In genomic region chr2:36663851-36664715, GRCh38 we compare ENCODE assay signal across 9 cellular contexts. TPM values are rescaled to one million over a fixed set of nuclear protein-coding genes. Genes with fewer than 3 reads are reported as not detected.
A peak's percentile ranks its signal among the peaks of the same experiment; 100 is the strongest.
DNase-seq lines count a peak whose midpoint lies in the region; ATAC-seq, FAIRE-seq and TF ChIP-seq lines count a peak whose summit lies in the region.
"Had no signal": no experiment of that assay in that cellular context is flagged by ENCODE, and none has a peak within 500 bp of the region (broad histone marks: within the 10 kb centered on the region; RNA-seq: fewer than 3 reads in every experiment).

No MANE protein-coding gene starts in this region.

- 37% methylated on average over 12 of the region's 12 CpGs for WGBS in A549 (ENCODE audit: missing lambda C conversion rate)
- 100% methylated on average over 1 of the region's 12 CpGs for WGBS in H9 (ENCODE audit: extremely low coverage, insufficient read length, low lambda C conversion rate)
- 39% methylated on average over 12 of the region's 12 CpGs; no CpG with 5 or more reads in 1 of the 2 experiments for WGBS in H1 (ENCODE audit: extremely low coverage in 1 of 2, insufficient coverage in 1 of 2, insufficient read length in 1 of 2, insufficient replicate concordance in 2 of 2, low coverage in 1 of 2, low lambda C conversion rate in 2 of 2, missing lambda C conversion rate in 1 of 2), 2 experiments
- WGBS in mesenchymal stem cell, result 54% methylated on average over 8 of the region's 12 CpGs

- no peak overlapping the region for H3K9ac ChIP-seq in H9 (ENCODE audit: extremely low read depth, insufficient read length, low read length)
- H3K9ac ChIP-seq in H1 (replicated peaks in 1 of 4; ENCODE audit: extremely low read depth in 1 of 4, low read depth in 3 of 4, low read length in 3 of 4), result no peak overlapping the region
- peak overlapping the region; percentile 15 for H3K9ac ChIP-seq in mesenchymal stem cell (ENCODE audit: low read length)

- H3K79me2 ChIP-seq in H9 (ENCODE audit: insufficient read depth, low read length) (no peaks in the 10 kb centered on the region), H1 (ENCODE audit: control insufficient read depth in 1 of 2, insufficient read depth in 2 of 2, low read length in 2 of 2) (no peaks in the 10 kb centered on the region)

- H3K79me1 ChIP-seq in H9 (ENCODE audit: insufficient read depth, low read depth, low read length, poor library complexity, severe bottlenecking) (no peaks in the 10 kb centered on the region), H1 (ENCODE audit: low read depth, low read length) (no peaks in the 10 kb centered on the region), mesenchymal stem cell (replicated peaks; ENCODE audit: low read length, poor library complexity, severe bottlenecking) (no peaks in the 10 kb centered on the region)

- peak; percentile 55 to 85 for DNase-seq in A549 (ENCODE audit: low read depth in 1 of 2, low spot score in 1 of 2)
- DNase-seq in GF-D8 (lab: John Stamatoyannopoulos, UW), result peak; percentile 10
- peak; percentile 36 for DNase-seq in H9
- peak; percentile 21 for DNase-seq in KG1 (lab: John Stamatoyannopoulos, UW)
- DNase-seq in Peyer's patch, result peak in 1 of 3 donors; percentile 50
- no peak for DNase-seq in H1 (ENCODE audit: low read depth in 1 of 2, low spot score in 2 of 2)
- peak; percentile 74 for DNase-seq in mesenchymal stem cell
- no peak for DNase-seq in activated effector memory CD4-positive, alpha-beta T cell treated with anti-CD3 and anti-CD28 coated beads, Interleukin-2, amount 50 U/mL, for 16 hours

- H2BK20ac ChIP-seq in H9 (ENCODE audit: low read depth, low read length, poor library complexity, severe bottlenecking), result no peak overlapping the region
- no peak overlapping the region for H2BK20ac ChIP-seq in H1 (ENCODE audit: low read length)

- no peak overlapping the region for H2AFZ ChIP-seq in H9 (ENCODE audit: low read length)
- H2AFZ ChIP-seq in H1 (ENCODE audit: low read length), result peak overlapping the region; percentile 86; the same call in 1 of the 2 replicates
- H2AFZ ChIP-seq in mesenchymal stem cell (ENCODE audit: low read depth, low read length), result no peak overlapping the region

- H3K23ac ChIP-seq in H9 (ENCODE audit: insufficient read length, low read depth, low read length), result no peak overlapping the region
- H3K23ac ChIP-seq in H1 (ENCODE audit: insufficient read length), result no peak overlapping the region
- no peak overlapping the region for H3K23ac ChIP-seq in mesenchymal stem cell (ENCODE audit: low read length in 2 of 2)

- no peaks in the 10 kb centered on the region for H3K36me3 Mint-ChIP-seq in H9 (ENCODE audit: insufficient read depth in 1 of 3, low read depth in 3 of 3)

- H2AK5ac ChIP-seq in H9 (ENCODE audit: insufficient read length, low read length), result no peak overlapping the region
- no peak overlapping the region for H2AK5ac ChIP-seq in H1 (ENCODE audit: low read depth, low read length)
- no peak overlapping the region for H2AK5ac ChIP-seq in mesenchymal stem cell (ENCODE audit: low read length, severe bottlenecking)

- H2BK120ac ChIP-seq in H9 (ENCODE audit: low read depth, low read length, poor library complexity, severe bottlenecking), result no peak overlapping the region
- no peak overlapping the region for H2BK120ac ChIP-seq in H1 (replicated peaks; ENCODE audit: low read depth, low read length)
- H2BK120ac ChIP-seq in mesenchymal stem cell (ENCODE audit: low read depth, low read length), result no peak overlapping the region

- H2BK5ac ChIP-seq in H9 (ENCODE audit: insufficient read length, low read length) (no peak overlapping the region), H1 (ENCODE audit: low read depth, low read length) (no peak overlapping the region; the same call in 1 of the 2 replicates), mesenchymal stem cell (ENCODE audit: low read depth, low read length, poor library complexity, severe bottlenecking) (no peak overlapping the region)

- H3K23me2 ChIP-seq in H9 (ENCODE audit: insufficient read length, low read depth, low read length, poor library complexity, severe bottlenecking) (no peaks in the 10 kb centered on the region), H1 (ENCODE audit: low read depth, low read length) (no peaks in the 10 kb centered on the region)

- FAIRE-seq in A549 (lab: Jason Lieb, UNC), result peak; percentile 99
- FAIRE-seq in H1 (lab: Jason Lieb, UNC), result peak; percentile 86

- H3K27ac Mint-ChIP-seq in H9, result no peak overlapping the region

- TF ChIP-seq CTCF in A549 (IDR thresholded peaks at IDR 0.05), result peak; percentile 98
- peak; percentile 93 for TF ChIP-seq CTCF in H9 (conservative IDR thresholded peaks at IDR 0.05)
- TF ChIP-seq CTCF in Peyer's patch (IDR thresholded peaks at IDR 0.05), result peak in 5 of 6 experiments; percentile 62 to 85 (median 79)
- peak in 2 of 3 experiments; percentile 68 to 74; a peak in 3 of 4 replicates for TF ChIP-seq CTCF in H1 (IDR thresholded peaks at IDR 0.05; ENCODE audit: control extremely low read depth in 1 of 3, insufficient read depth in 1 of 3, low read depth in 1 of 3, low read length in 3 of 3)

- H3K4me1 ChIP-seq in A549 (peaks cover 29% of the 10 kb centered on the region), H9 (ENCODE audit: insufficient read depth, low read length) (no peaks in the 10 kb centered on the region), Peyer's patch (no peaks in the 10 kb centered on the region), H1 (replicated peaks in 1 of 4; ENCODE audit: control insufficient read depth in 3 of 4, insufficient read depth in 4 of 4, low read length in 3 of 4) (peaks cover 0 to 4% (median 2%) of the 10 kb centered on the region in 4 experiments; a peak in 1 of 7 replicates), mesenchymal stem cell (ENCODE audit: control insufficient read depth, insufficient read depth, low read depth, low read length) (peaks cover 1% of the 10 kb centered on the region)

- peaks cover 11 to 13% of the 10 kb centered on the region in 2 experiments for H3K4me1 Mint-ChIP-seq in H9

- H4K5ac ChIP-seq in H9 (ENCODE audit: insufficient read length, low read depth, low read length), result no peak overlapping the region
- H4K5ac ChIP-seq in H1 (ENCODE audit: insufficient read length, low read depth, low read length), result no peak overlapping the region

- H3K56ac ChIP-seq in H9 (ENCODE audit: insufficient read length, low read depth, low read length), result no peak overlapping the region
- H3K56ac ChIP-seq in H1 (replicated peaks; ENCODE audit: insufficient read length, low read depth, low read length), result no peak overlapping the region

- no peaks in the 10 kb centered on the region for H3K27me3 Mint-ChIP-seq in H9 (ENCODE audit: low read depth)

- H3K36me3 ChIP-seq in Peyer's patch, result no peaks in the 10 kb centered on the region
- no peaks in the 10 kb centered on the region for H3K36me3 ChIP-seq in H1 (ENCODE audit: control insufficient read depth in 2 of 4, insufficient read depth in 4 of 4, low read length in 3 of 4)
- H3K36me3 ChIP-seq in mesenchymal stem cell (ENCODE audit: control insufficient read depth in 1 of 2, insufficient read depth in 2 of 2, low read depth in 1 of 2, low read length in 2 of 2), result no peaks in the 10 kb centered on the region

- H3K18ac ChIP-seq in H9 (ENCODE audit: insufficient read length, low read depth, low read length) (no peak overlapping the region), H1 (ENCODE audit: extremely low read depth, low read length) (no peak overlapping the region), mesenchymal stem cell (ENCODE audit: low read depth in 1 of 2, low read length in 2 of 2) (no peak overlapping the region)

- H3K9me3 Mint-ChIP-seq in H9, result peaks cover 2 to 3% of the 10 kb centered on the region in 2 experiments; a peak in 2 of 5 replicates

- H3K4me2 ChIP-seq in A549 (peak overlapping the region; percentile 67), H9 (ENCODE audit: insufficient read depth, insufficient read length, low read length) (peak overlapping the region; percentile 21), H1 (ENCODE audit: insufficient read depth in 1 of 2, low read depth in 2 of 2, low read length in 2 of 2) (peak overlapping the region; percentile 43 to 51; a peak in 3 of 4 replicates), mesenchymal stem cell (ENCODE audit: low read length, poor library complexity, severe bottlenecking) (no peak overlapping the region)

- CTCF ChIA-PET in A549 (lab: Yijun Ruan, JAX) (interaction anchor here (0.6 to 3.7 kb wide), 79 partner anchors 8 to 793 kb away, joined by 3 to 35 read pairs (median 5); partner anchors contain the start of gene CRIM1), H1 (lab: Charles Lee; ENCODE audit: partially characterized antibody) (interaction anchor here (0.6 to 3.7 kb wide), 77 partner anchors 8 to 787 kb away, joined by 3 to 17 read pairs (median 4); partner anchors contain the start of gene CRIM1)

- H3K27me3 ChIP-seq in H9 (ENCODE audit: insufficient read depth, low read length), result no peaks in the 10 kb centered on the region
- no peaks in the 10 kb centered on the region for H3K27me3 ChIP-seq in Peyer's patch
- no peaks in the 10 kb centered on the region for H3K27me3 ChIP-seq in H1 (replicated peaks in 1 of 4; ENCODE audit: control insufficient read depth in 3 of 4, extremely low read depth in 1 of 4, insufficient read depth in 3 of 4, low read length in 3 of 4)
- H3K27me3 ChIP-seq in mesenchymal stem cell (ENCODE audit: control insufficient read depth in 1 of 2, insufficient read depth in 1 of 2, low read length in 2 of 2), result no peaks in the 10 kb centered on the region

- H2BK12ac ChIP-seq in H9 (ENCODE audit: insufficient read length, low read depth, low read length), result no peak overlapping the region
- no peak overlapping the region for H2BK12ac ChIP-seq in H1 (ENCODE audit: low read depth, low read length)
- no peak overlapping the region for H2BK12ac ChIP-seq in mesenchymal stem cell (ENCODE audit: low read length in 2 of 2)

- H3K27ac ChIP-seq in A549, result peak overlapping the region; percentile 35 to 68; a peak in 5 of 6 replicates
- no peak overlapping the region for H3K27ac ChIP-seq in H9 (ENCODE audit: insufficient read length, low read depth, low read length)
- H3K27ac ChIP-seq in Peyer's patch, result no peak overlapping the region
- no peak overlapping the region for H3K27ac ChIP-seq in H1 (ENCODE audit: low read depth, low read length)
- H3K27ac ChIP-seq in mesenchymal stem cell (ENCODE audit: low read length, poor library complexity, severe bottlenecking), result no peak overlapping the region
- H3K27ac ChIP-seq: skin epidermis had no signal

- H3K14ac ChIP-seq in H9 (ENCODE audit: insufficient read depth, low read length) (no peak overlapping the region), H1 (ENCODE audit: insufficient read length) (no peak overlapping the region), mesenchymal stem cell (ENCODE audit: low read length in 2 of 2) (no peak overlapping the region)

- no peak overlapping the region for H3K4me3 Mint-ChIP-seq in H9

- H4K8ac ChIP-seq in H9 (replicated peaks; ENCODE audit: insufficient read length, low read depth, low read length) (no peak overlapping the region), H1 (ENCODE audit: extremely low read depth, insufficient read depth, low read length) (no peak overlapping the region), mesenchymal stem cell (ENCODE audit: low read length) (no peak overlapping the region)

- H4K20me1 ChIP-seq in H9 (ENCODE audit: control insufficient read depth, insufficient read depth, insufficient read length) (no peaks in the 10 kb centered on the region), H1 (replicated peaks in 1 of 2; ENCODE audit: control insufficient read depth in 1 of 2, insufficient read depth in 2 of 2, low read length in 2 of 2) (no peaks in the 10 kb centered on the region)

- H3T11ph ChIP-seq in H9 (ENCODE audit: low read length), result no peak overlapping the region

- TF ChIP-seq RAD21 in A549 (conservative IDR thresholded peaks at IDR 0.05 in 1 of 2, IDR thresholded peaks at IDR 0.05 in 1 of 2) (peak; percentile 98 to 99), H1 (IDR thresholded peaks at IDR 0.05 in 1 of 2, conservative IDR thresholded peaks at IDR 0.05 in 1 of 2; ENCODE audit: low read depth in 2 of 2, low read length in 2 of 2) (peak; percentile 88 to 89)

- H3K4me3 ChIP-seq in A549, result no peak overlapping the region
- H3K4me3 ChIP-seq in Peyer's patch, result no peak overlapping the region
- H3K4me3 ChIP-seq in H1 (ENCODE audit: extremely low read depth in 1 of 4, insufficient read depth in 2 of 4, low read depth in 3 of 4, low read length in 4 of 4), result peak overlapping the region in 2 of 4 experiments; percentile 21 to 49; a peak in 2 of 8 replicates
- no peak overlapping the region for H3K4me3 ChIP-seq in mesenchymal stem cell (ENCODE audit: insufficient read depth in 1 of 2, low read depth in 1 of 2, low read length in 2 of 2)
- H3K4me3 ChIP-seq: skin epidermis had no signal

- H3K4ac ChIP-seq in H9 (ENCODE audit: low read depth, low read length), result no peak overlapping the region
- H3K4ac ChIP-seq in H1 (replicated peaks; ENCODE audit: insufficient read length, low read depth, low read length), result no peak overlapping the region
- H3K4ac ChIP-seq in mesenchymal stem cell (ENCODE audit: low read depth in 1 of 2, low read length in 2 of 2), result no peak overlapping the region

- no peak for TF ChIP-seq EP300 in A549 (IDR thresholded peaks at IDR 0.05)
- TF ChIP-seq EP300 in H1 (IDR thresholded peaks at IDR 0.05; ENCODE audit: borderline replicate concordance in 1 of 2, low read depth in 2 of 2, low read length in 2 of 2), result no peak

- H4K91ac ChIP-seq in H9 (ENCODE audit: insufficient read length, low read depth, low read length), result no peak overlapping the region
- H4K91ac ChIP-seq in H1 (replicated peaks; ENCODE audit: insufficient read length, low read length), result no peak overlapping the region
- no peak overlapping the region for H4K91ac ChIP-seq in mesenchymal stem cell (ENCODE audit: low read length)

- no peaks in the 10 kb centered on the region for H3K9me3 ChIP-seq in A549
- no peaks in the 10 kb centered on the region for H3K9me3 ChIP-seq in H9 (ENCODE audit: control insufficient read depth, low read depth, low read length)
- H3K9me3 ChIP-seq in Peyer's patch, result no peaks in the 10 kb centered on the region
- peaks cover 0 to 2% of the 10 kb centered on the region in 2 experiments; a peak in 1 of 4 replicates for H3K9me3 ChIP-seq in H1 (ENCODE audit: insufficient read depth in 2 of 2, low read depth in 1 of 2, low read length in 1 of 2)
- H3K9me3 ChIP-seq in mesenchymal stem cell (ENCODE audit: control insufficient read depth, low read length), result no peaks in the 10 kb centered on the region

- TF ChIP-seq POLR2A in A549 (IDR thresholded peaks at IDR 0.05; ENCODE audit: low read length), result no peak
- TF ChIP-seq POLR2A in Peyer's patch (IDR thresholded peaks at IDR 0.05), result no peak
- no peak for TF ChIP-seq POLR2A in H1 (IDR thresholded peaks at IDR 0.05; ENCODE audit: control extremely low read depth in 1 of 2, low read depth in 2 of 2, low read length in 2 of 2)

- ATAC-seq in A549, result peak; percentile 96 to 97

- H2BK15ac ChIP-seq in H9 (ENCODE audit: low read depth, low read length) (no peak overlapping the region), H1 (ENCODE audit: low read length) (no peak overlapping the region), mesenchymal stem cell (ENCODE audit: low read depth, poor library complexity, severe bottlenecking) (no peak overlapping the region)

- POLR2A ChIA-PET in A549 (lab: Yijun Ruan, JAX) (no interaction called here), H1 (lab: Charles Lee; ENCODE audit: partially characterized antibody) (interaction anchor here (1.0 kb wide), 1 partner anchor 108 kb away, joined by 4 read pairs; no protein-coding TSS in a partner anchor)

RNA-seq across cellular contexts. Expression of gene VIT, which starts 32.4 kb away (rescaled TPM):
- polyA plus RNA-seq in A549 (2011; rRNA removed) (not detected in 2 replicates), A549 (2017; fragmentation: RNase III; extraction: RNeasy Plus Mini Kit Qiagen cat#74134 plus additional on column Dnase treatment) (not detected in 3 replicates), H1 (2011; rRNA removed) (0.03 TPM in 1 of 2 replicates, not detected in the other)
- polyA plus RNA-seq in A549 (2012; cell fraction: cytosol; rRNA removed), result 0.01 TPM in 1 of 2 replicates, not detected in the other
- not detected in 2 replicates for polyA plus RNA-seq in A549 (2012; cell fraction: nucleus; rRNA removed)
- not detected in 2 replicates for polyA minus RNA-seq in A549 (2011; rRNA and poly(A)+ RNA removed)
- total RNA-seq in H9 (2021) (0.15 TPM in 1 of 2 replicates, not detected in the other), Peyer's patch (1 to 10 TPM; 1.2 to 5.0 (median 3.8) TPM)
- total RNA-seq in H1 (2021; fragmentation: NEBNext Ultra II Directional; extraction: Animal tissue kit (Norgen Biotek cat#: 25700)), result not detected in 2 replicates
- not detected for polyA plus RNA-seq in H1 (2011; cell fraction: cytosol; rRNA removed)
- polyA plus RNA-seq in H1 (2011; cell fraction: nucleus; rRNA removed), result not detected
- polyA plus RNA-seq in H1 (2012, experiment 1 of 2), result not detected in 4 replicates
- polyA plus RNA-seq in H1 (2012, experiment 2 of 2), result not detected
- polyA plus RNA-seq in H1 (2013, experiment 1 of 2), result 0.08 TPM
- polyA plus RNA-seq in H1 (2013, experiment 2 of 2), result 0.11 TPM
- not detected in 2 replicates for polyA minus RNA-seq in H1 (2011; rRNA and poly(A)+ RNA removed)
- polyA minus RNA-seq in H1 (2011; cell fraction: cytosol; rRNA and poly(A)+ RNA removed), result not detected
- polyA minus RNA-seq in H1 (2011; cell fraction: nucleus; rRNA and poly(A)+ RNA removed), result not detected
- polyA plus RNA-seq in mesenchymal stem cell (2013, experiment 1 of 2), result not detected
- not detected for polyA plus RNA-seq in mesenchymal stem cell (2013, experiment 2 of 2)

Comparison
In these comparisons a context has a peak if more than half of its experiments do, and no peak if none do; other contexts are left out.
1. DNase-seq: peak in A549 (2 of 2), GF-D8 (single experiment), H9 (single experiment), KG1 (single experiment) and mesenchymal stem cell (single experiment); none in H1 (0 of 2) and activated effector memory CD4-positive, alpha-beta T cell treated with anti-CD3 and anti-CD28 coated beads, Interleukin-2, amount 50 U/mL, for 16 hours (single experiment).
2. H3K27ac ChIP-seq: peak in A549 (2 of 2); none in H9 (single experiment), Peyer's patch (0 of 4), H1 (single experiment) and mesenchymal stem cell (single experiment).
3. Of the 18 proteins assayed by ChIP-seq in both H1 and A549: peak only in H1: E2F6; only in A549: none; in both: CTCF and RAD21; in neither: 15.
4. Peak in every context shown above with its lines, with median percentiles within 50 percentile points of each other: CTCF ChIP-seq.